In genomic region chr3:116446037-116446436, GRCh38 we compare ENCODE assay signal across 15 cellular contexts. TPM values are rescaled to one million over a fixed set of nuclear protein-coding genes. Genes with fewer than 3 reads are reported as not detected.
DNase-seq lines count a peak whose midpoint lies in the region; ATAC-seq lines count a peak whose summit lies in the region.
"Had no signal": no experiment of that assay in that cellular context is flagged by ENCODE, and none has a peak within 500 bp of the region (broad histone marks: within the 10 kb centered on the region; RNA-seq: fewer than 3 reads in every experiment).

No MANE protein-coding gene starts in this region.

- peaks cover 19% of the 10 kb centered on the region for H3K27me3 ChIP-seq in HUES6 (ENCODE audit: control insufficient read depth, insufficient read depth, low read length)
- H3K27me3 ChIP-seq in iPS-15b (ENCODE audit: control insufficient read depth, insufficient read depth, low read length) = peaks cover 5% of the 10 kb centered on the region
- H3K27me3 ChIP-seq: ascending aorta had no signal

- H3K9ac ChIP-seq in HUES6 (ENCODE audit: low read length) (no peak overlapping the region), iPS-15b (ENCODE audit: low read depth, low read length) (no peak overlapping the region)

- H3K36me3 ChIP-seq in HUES6 (ENCODE audit: control insufficient read depth, insufficient read depth, low read length) = no peaks in the 10 kb centered on the region
- H3K36me3 ChIP-seq in iPS-15b (ENCODE audit: control insufficient read depth, insufficient read depth, low read length) = no peaks in the 10 kb centered on the region
- H3K36me3 ChIP-seq: ascending aorta, neutrophil had no signal

- H3K9me3 ChIP-seq in HUES6 (ENCODE audit: control insufficient read depth, insufficient read depth, low read depth, low read length) (no peaks in the 10 kb centered on the region), iPS-15b (ENCODE audit: control insufficient read depth, insufficient read depth, low read length) (no peaks in the 10 kb centered on the region)
- H3K9me3 ChIP-seq: ascending aorta, neutrophil had no signal

- H3K27ac ChIP-seq in HUES6 (ENCODE audit: low read depth, low read length) = no peak overlapping the region
- H3K27ac ChIP-seq: ascending aorta, neutrophil had no signal

- DNase-seq in astrocyte of the hippocampus (ENCODE audit: low read depth, low spot score) = peak; percentile 8
- peak; percentile 83 for DNase-seq in putamen (ENCODE audit: low spot score)
- DNase-seq in left lobe of liver (ENCODE audit: low spot score) = no peak
- no peak for DNase-seq in COLO668 (lab: John Stamatoyannopoulos, UW; ENCODE audit: unreplicated experiment)
- no peak for DNase-seq in DMS114 treated with DMSO at 0.1 percent for 48 hours (lab: John Stamatoyannopoulos, UW; ENCODE audit: unreplicated experiment)
- DNase-seq: activated CD4-positive, alpha-beta T cell treated with anti-CD3 and anti-CD28 coated beads, Interleukin-2, amount 10 ng/mL, durations not matched to agents 24 days and 14 days; activated naive CD4-positive, alpha-beta T cell treated with anti-CD3 and anti-CD28 coated beads for 36 hours; erythroblast; NCI-H510A; stimulated activated CD4-positive, alpha-beta T cell treated with anti-CD3 and anti-CD28 coated beads, Interleukin-1b, Interleukin-23, amount 100 ng/mL, for 48 hours had no signal

- ATAC-seq in left lobe of liver = no peak

- H3K4me1 ChIP-seq in HUES6 (ENCODE audit: control insufficient read depth, insufficient read depth, low read length) (peaks cover 24% of the 10 kb centered on the region), iPS-15b (ENCODE audit: control insufficient read depth, insufficient read depth, low read length) (peaks cover 23% of the 10 kb centered on the region)
- H3K4me1 ChIP-seq: ascending aorta had no signal

- H3K4me3 ChIP-seq in HUES6 (ENCODE audit: low read depth, low read length) (peak overlapping the region; percentile 69; the same call in 1 of the 2 replicates), iPS-15b (ENCODE audit: low read depth, low read length) (peak overlapping the region; percentile 9)
- H3K4me3 ChIP-seq: ascending aorta had no signal

RNA-seq across cellular contexts. Expression of gene LSAMP, which starts 0.8 kb away (rescaled TPM):
- 0.28 TPM for total RNA-seq in left lobe of liver
- total RNA-seq: activated CD4-positive, alpha-beta T cell treated with anti-CD3 and anti-CD28 coated beads, Interleukin-2, amount 10 ng/mL, durations not matched to agents 24 days and 14 days; activated naive CD4-positive, alpha-beta T cell treated with anti-CD3 and anti-CD28 coated beads for 36 hours; MCF 10A had no signal

Comparison
In these comparisons a context has a peak if more than half of its experiments do, and no peak if none do; other contexts are left out.
1. DNase-seq: peak in astrocyte of the hippocampus (single experiment) and putamen (single experiment); none in left lobe of liver (single experiment), COLO668 (single experiment) and DMS114 treated with DMSO at 0.1 percent for 48 hours (single experiment).